In genomic region chr12:76057316-76057715, GRCh38 we compare ENCODE assay signal across 14 cellular contexts.
"Had no signal": no experiment of that assay in that cellular context is flagged by ENCODE, and none has a peak within 500 bp of the region (broad histone marks: within the 10 kb centered on the region; RNA-seq: fewer than 3 reads in every experiment).

No MANE protein-coding gene starts in this region.

- DNase-seq: activated CD4-positive, alpha-beta memory T cell treated with anti-CD3 and anti-CD28 coated beads for 36 hours; activated naive CD4-positive, alpha-beta T cell; amniotic stem cell; brain microvascular endothelial cell; effector CD4-positive, alpha-beta T cell; islet precursor cell; mesenchymal stem cell; small intestine; tibial artery had no signal

- H3K27me3 ChIP-seq: brain microvascular endothelial cell, heart right ventricle, neural progenitor cell, tibial artery, vagina had no signal

- H3K27ac Mint-ChIP-seq: activated CD4-positive, alpha-beta memory T cell treated with anti-CD3 and anti-CD28 coated beads for 36 hours; neural progenitor cell had no signal

- H3K9ac ChIP-seq: neural progenitor cell had no signal

- H3K27me3 Mint-ChIP-seq: activated CD4-positive, alpha-beta memory T cell treated with anti-CD3 and anti-CD28 coated beads for 36 hours had no signal

- H3K27ac ChIP-seq: brain microvascular endothelial cell, heart right ventricle, neural progenitor cell, tibial artery, vagina had no signal

- H3K9me3 ChIP-seq: heart right ventricle, tibial artery, vagina had no signal

- H3K4me1 ChIP-seq: heart right ventricle, neural progenitor cell, tibial artery, vagina had no signal

- H3K4me3 Mint-ChIP-seq: activated CD4-positive, alpha-beta memory T cell treated with anti-CD3 and anti-CD28 coated beads for 36 hours; neural progenitor cell had no signal

- ATAC-seq: left lobe of liver, right cardiac atrium had no signal

- H3K4me1 Mint-ChIP-seq: neural progenitor cell had no signal

- H3K9me3 Mint-ChIP-seq: activated CD4-positive, alpha-beta memory T cell treated with anti-CD3 and anti-CD28 coated beads for 36 hours; neural progenitor cell had no signal

- H3K4me3 ChIP-seq: heart right ventricle, neural progenitor cell, tibial artery, vagina had no signal
